ENCODE assay signal across 13 cellular contexts in the genomic region with DNA sequence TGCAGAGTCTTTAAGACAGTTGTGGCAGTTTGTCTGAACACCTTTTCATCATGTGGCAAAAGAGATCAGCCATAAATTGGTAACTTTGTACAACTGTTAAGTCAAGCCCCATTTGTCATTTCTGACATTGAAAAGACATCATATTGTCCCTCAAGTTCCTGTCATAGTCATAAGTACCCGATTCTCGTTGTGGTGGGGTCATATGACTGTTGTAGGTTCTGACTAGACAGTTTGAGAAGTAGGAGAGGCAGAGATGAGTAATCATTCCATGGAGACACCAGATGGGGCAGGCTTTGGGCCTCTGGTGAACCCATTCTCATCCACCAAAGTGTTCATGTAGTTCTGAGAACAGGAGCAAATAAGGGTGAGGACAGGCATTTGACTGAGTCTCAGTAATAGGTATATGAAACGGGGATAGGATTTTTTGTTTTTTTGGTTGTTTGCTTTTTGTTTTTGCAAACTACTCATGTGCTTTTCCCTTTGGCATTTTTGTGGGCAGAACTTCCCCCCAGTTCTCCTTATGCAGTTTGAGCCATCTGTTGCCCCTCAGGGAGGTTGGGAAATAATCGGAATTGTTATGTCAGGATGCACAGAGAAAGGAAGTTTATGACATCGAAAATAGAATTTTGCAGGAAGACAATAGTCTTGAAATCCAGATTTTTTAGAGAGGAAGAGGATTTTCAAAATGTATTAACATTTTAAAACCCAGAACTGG.
DNase-seq lines count a peak whose midpoint lies in the region; ATAC-seq and TF ChIP-seq lines count a peak whose summit lies in the region.
"Had no signal": no experiment of that assay in that cellular context is flagged by ENCODE, and none has a peak within 500 bp of the region (broad histone marks: within the 10 kb centered on the region; RNA-seq: fewer than 3 reads in every experiment).

No MANE protein-coding gene starts in this region.

- no peak for TF ChIP-seq EP300 in ovary (IDR thresholded peaks at IDR 0.05)

- no peak for TF ChIP-seq POLR2A in ovary (IDR thresholded peaks at IDR 0.05)

- H3K27me3 ChIP-seq in ovary, result no peaks in the 10 kb centered on the region
- H3K27me3 ChIP-seq: cardiac muscle cell had no signal

- DNase-seq in activated CD4-positive, alpha-beta T cell treated with anti-CD3 and anti-CD28 coated beads, Interleukin-2, amount 50 U/mL, for 48 hours, result peak; percentile 36 to 53
- DNase-seq in activated CD4-positive, alpha-beta T cell treated with anti-CD3 and anti-CD28 coated beads, Interleukin-2, amount 50 U/mL, for 1 hour, result no peak
- peak; percentile 63 for DNase-seq in RPMI7951 (ENCODE audit: low read depth)
- peak; percentile 70 for DNase-seq in stimulated activated CD4-positive, alpha-beta T cell treated with anti-CD3 and anti-CD28 coated beads, Interleukin-1b, Interleukin-23, amount 100 ng/mL, for 48 hours
- DNase-seq in ovary, result no peak
- DNase-seq in cerebellar cortex (ENCODE audit: low spot score), result no peak
- DNase-seq: activated CD4-positive, CD25-positive, alpha-beta regulatory T cell treated with anti-CD3 and anti-CD28 coated beads, Interleukin-2, amount 50 U/mL, for 72 hours; NCI-H1105; retina had no signal

- no peak overlapping the region for H3K27ac ChIP-seq in ovary
- H3K27ac ChIP-seq: cardiac muscle cell had no signal

- intact Hi-C loops in ovary (cut with DNase I), result no loop called here

- no peak overlapping the region for H3K4me3 ChIP-seq in ovary
- H3K4me3 ChIP-seq: cardiac muscle cell, lung had no signal

- H3K4me1 ChIP-seq in ovary (ENCODE audit: insufficient read depth), result peaks cover 6% of the 10 kb centered on the region

- ATAC-seq in GM21526 (IDR thresholded peaks at IDR 0.05; ENCODE audit: low FRiP score, unreplicated experiment), result peak; percentile 52
- ATAC-seq in HG03159 (IDR thresholded peaks at IDR 0.05; ENCODE audit: unreplicated experiment), result no peak

- no peak for TF ChIP-seq CTCF in ovary (IDR thresholded peaks at IDR 0.05)

- no peaks in the 10 kb centered on the region for H3K9me3 ChIP-seq in ovary

- no peaks in the 10 kb centered on the region for H3K36me3 ChIP-seq in ovary
- H3K36me3 ChIP-seq: cardiac muscle cell had no signal

- WGBS in ovary, 3 donors, result 82 to 85% (median 85%) methylated on average over 5 of the region's 5 CpGs

Comparison
In these comparisons a context has a peak if more than half of its experiments do, and no peak if none do; other contexts are left out.
1. DNase-seq: peak in activated CD4-positive, alpha-beta T cell treated with anti-CD3 and anti-CD28 coated beads, Interleukin-2, amount 50 U/mL, for 48 hours (2 of 2), RPMI7951 (single experiment) and stimulated activated CD4-positive, alpha-beta T cell treated with anti-CD3 and anti-CD28 coated beads, Interleukin-1b, Interleukin-23, amount 100 ng/mL, for 48 hours (single experiment); none in activated CD4-positive, alpha-beta T cell treated with anti-CD3 and anti-CD28 coated beads, Interleukin-2, amount 50 U/mL, for 1 hour (single experiment), ovary (0 of 5) and cerebellar cortex (single experiment).